9 cellular contexts compared by ENCODE assay signal in the genomic region with DNA sequence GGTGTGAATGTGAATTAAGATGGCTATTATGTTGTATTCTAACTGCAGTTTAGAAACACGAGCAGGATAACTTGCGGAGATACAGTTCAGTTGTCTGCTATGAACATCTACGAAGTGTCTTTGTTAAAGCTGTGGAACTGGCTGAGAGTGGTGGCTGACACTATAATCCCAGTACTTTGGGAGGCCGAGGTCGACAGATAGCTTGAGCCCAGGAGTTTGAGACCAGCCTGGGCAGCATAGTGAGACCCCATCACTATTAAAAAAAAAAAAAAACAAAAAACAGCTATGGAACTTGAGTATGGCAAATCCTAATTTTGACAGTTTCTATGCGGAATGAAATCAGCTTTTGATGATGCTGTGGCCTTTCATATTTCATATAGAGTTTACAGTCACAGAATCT. TPM values are rescaled to one million over a fixed set of nuclear protein-coding genes. Genes with fewer than 3 reads are reported as not detected.
A peak's percentile ranks its signal among the peaks of the same experiment; 100 is the strongest.
DNase-seq lines count a peak whose midpoint lies in the region; ATAC-seq and TF ChIP-seq lines count a peak whose summit lies in the region.
"Had no signal": no experiment of that assay in that cellular context is flagged by ENCODE, and none has a peak within 500 bp of the region (broad histone marks: within the 10 kb centered on the region; RNA-seq: fewer than 3 reads in every experiment).

No MANE protein-coding gene starts in this region.

- ATAC-seq in HG03378 (IDR thresholded peaks at IDR 0.05; ENCODE audit: unreplicated experiment), result no peak
- no peak for ATAC-seq in HG02973 (IDR thresholded peaks at IDR 0.05; ENCODE audit: unreplicated experiment)

- no peaks in the 10 kb centered on the region for H3K9me3 Mint-ChIP-seq in CD14-positive monocyte
- peaks cover 2% of the 10 kb centered on the region for H3K9me3 Mint-ChIP-seq in chondrocyte (ENCODE audit: low read depth)
- H3K9me3 Mint-ChIP-seq in nephron, result no peaks in the 10 kb centered on the region

- H3K4me3 ChIP-seq in LNCaP clone FGC (ENCODE audit: low read depth, low read length), result peak overlapping the region; percentile 99; the same call in 1 of the 2 replicates

- intact Hi-C loops in CD14-positive monocyte (cut with micrococcal nuclease), result loop anchor here in 1 of 2 donors (5.0 kb wide), 2 partner anchors 128 to 162 kb away; no protein-coding TSS in a partner anchor

- H3K27me3 Mint-ChIP-seq in CD14-positive monocyte (ENCODE audit: low read depth in 3 of 3) (no peaks in the 10 kb centered on the region), chondrocyte (ENCODE audit: low read depth) (no peaks in the 10 kb centered on the region), nephron (ENCODE audit: low read depth) (no peaks in the 10 kb centered on the region)

- H3K4me3 Mint-ChIP-seq in CD14-positive monocyte, result peak overlapping the region; percentile 96 to 99
- peak overlapping the region; percentile 99 for H3K4me3 Mint-ChIP-seq in chondrocyte (ENCODE audit: unreplicated experiment)
- peak overlapping the region; percentile 98 to 100 (median 99) for H3K4me3 Mint-ChIP-seq in nephron

- H3K36me3 Mint-ChIP-seq in CD14-positive monocyte, result peaks cover 50 to 55% of the 10 kb centered on the region in 2 donors
- peaks cover 6% of the 10 kb centered on the region for H3K36me3 Mint-ChIP-seq in chondrocyte (ENCODE audit: low read depth)
- H3K36me3 Mint-ChIP-seq in nephron (ENCODE audit: low read depth), result peaks cover 26% of the 10 kb centered on the region

- DNase-seq in CD14-positive monocyte (ENCODE audit: low spot score) (no peak), LNCaP clone FGC (ENCODE audit: low read depth) (no peak), chondrocyte (ENCODE audit: low spot score) (no peak), NCI-H2171 (lab: John Stamatoyannopoulos, UW) (no peak), CD1c-positive myeloid dendritic cell (ENCODE audit: extremely low spot score) (no peak)
- DNase-seq: NCI-H1417 treated with DMSO at 0.1 percent for 48 hours had no signal

- peak overlapping the region; percentile 98 to 100 (median 99) for H3K27ac Mint-ChIP-seq in CD14-positive monocyte
- H3K27ac Mint-ChIP-seq in chondrocyte (ENCODE audit: unreplicated experiment), result peak overlapping the region; percentile 95
- no peak overlapping the region for H3K27ac Mint-ChIP-seq in nephron

- TF ChIP-seq CTCF in CD14-positive monocyte (IDR thresholded peaks at IDR 0.05) (no peak), LNCaP clone FGC (IDR thresholded peaks at IDR 0.05; ENCODE audit: control insufficient read depth, extremely low read depth, insufficient read depth) (no peak), chondrocyte (IDR thresholded peaks at IDR 0.05) (no peak), nephron (IDR thresholded peaks at IDR 0.05; ENCODE audit: unreplicated experiment in 3 of 3) (no peak)

- H3K4me1 Mint-ChIP-seq in CD14-positive monocyte (peaks cover 46% of the 10 kb centered on the region), chondrocyte (ENCODE audit: low read depth) (peaks cover 52% of the 10 kb centered on the region), nephron (peaks cover 37% of the 10 kb centered on the region)

RNA-seq across cellular contexts. Expression of gene EAF1, which starts 1.7 kb away (rescaled TPM):
- polyA plus RNA-seq in CD14-positive monocyte, result 1 to 10 TPM; 9.0 to 9.1 TPM
- total RNA-seq in chondrocyte, result 15.7 to 18.4 TPM (median 16.9 TPM) in 3 replicates

RNA-seq across cellular contexts. Expression of gene METTL6, which starts 1.7 kb away (rescaled TPM):
- polyA plus RNA-seq in CD14-positive monocyte, result 10 to 100 TPM in 1 of 2 donors, 1 to 10 TPM in 1; 9.1 to 15.1 TPM
- 16.8 to 19.7 TPM (median 19.7 TPM) in 3 replicates for total RNA-seq in chondrocyte

Comparison
In these comparisons a context has a peak if more than half of its experiments do, and no peak if none do; other contexts are left out.
1. H3K27ac Mint-ChIP-seq: peak in CD14-positive monocyte (7 of 7) and chondrocyte (single experiment); none in nephron (0 of 3).
2. Peak in every context shown above with its lines, with median percentiles within 50 percentile points of each other: H3K4me3 Mint-ChIP-seq.